8 cellular contexts compared by ENCODE assay signal in genomic region chr11:10808553-10809372, GRCh38. TPM values are rescaled to one million over a fixed set of nuclear protein-coding genes. Genes with fewer than 3 reads are reported as not detected.
DNase-seq lines count a peak whose midpoint lies in the region; ATAC-seq and TF ChIP-seq lines count a peak whose summit lies in the region.

EIF4G2 (minus strand) TSS chr11:10808926.

- peaks cover 31% of the 10 kb centered on the region for H3K4me1 Mint-ChIP-seq in activated CD4-positive, alpha-beta T cell treated with anti-CD3 and anti-CD28 coated beads, Interleukin-2, amount 10 ng/mL, durations not matched to agents 24 days and 14 days

- H3K27ac Mint-ChIP-seq in activated CD4-positive, alpha-beta T cell treated with anti-CD3 and anti-CD28 coated beads, Interleukin-2, amount 10 ng/mL, durations not matched to agents 24 days and 14 days = peak within 1 kb of the TSS; percentile 98

- H3K27me3 Mint-ChIP-seq in activated CD4-positive, alpha-beta T cell treated with anti-CD3 and anti-CD28 coated beads, Interleukin-2, amount 10 ng/mL, durations not matched to agents 24 days and 14 days = no peaks in the 10 kb centered on the region

- H3K4me3 Mint-ChIP-seq in activated CD4-positive, alpha-beta T cell treated with anti-CD3 and anti-CD28 coated beads, Interleukin-2, amount 10 ng/mL, durations not matched to agents 24 days and 14 days = peak within 1 kb of the TSS; percentile 95

- H3K9me3 Mint-ChIP-seq in activated CD4-positive, alpha-beta T cell treated with anti-CD3 and anti-CD28 coated beads, Interleukin-2, amount 10 ng/mL, durations not matched to agents 24 days and 14 days = no peaks in the 10 kb centered on the region

- H3K36me3 Mint-ChIP-seq in activated CD4-positive, alpha-beta T cell treated with anti-CD3 and anti-CD28 coated beads, Interleukin-2, amount 10 ng/mL, durations not matched to agents 24 days and 14 days (ENCODE audit: low read depth) = peaks cover 43% of the 10 kb centered on the region

- POLR2A ChIA-PET in BJ (lab: Charles Lee) = interaction anchor here (0.6 to 2.1 kb wide), 18 partner anchors 9 to 1063 kb away, joined by 3 to 24 read pairs (median 4); partner anchors contain the start of genes CTR9 and ZBED5

- no peaks in the 10 kb centered on the region for H3K27me3 ChIP-seq in BJ (ENCODE audit: control insufficient read depth, insufficient read depth, low read length)

- TF ChIP-seq CTCF in BJ (IDR thresholded peaks at IDR 0.05; ENCODE audit: insufficient read depth, low read depth, low read length) (0 out of 2 replicates have a peak, but pooled peaks have one; percentile 1), coronary artery (IDR thresholded peaks at IDR 0.05) (no peak)

- H3K36me3 ChIP-seq in BJ (ENCODE audit: control insufficient read depth, insufficient read depth, low read length) = peaks cover 8% of the 10 kb centered on the region; the same call in 1 of the 2 replicates

- H3K27ac ChIP-seq in coronary artery = peak within 1 kb of the TSS; percentile 93 to 94

- DNase-seq in BJ (ENCODE audit: low read depth) (peak; percentile 94), NCI-H526 treated with DMSO at 0.1 percent for 48 hours (lab: John Stamatoyannopoulos, UW) (peak; percentile 99), coronary artery (ENCODE audit: low spot score) (peak; percentile 99), left colon (peak; percentile 96 to 99)
- DNase-seq in activated CD4-positive, alpha-beta T cell treated with anti-CD3 and anti-CD28 coated beads, Interleukin-2, amount 10 ng/mL, durations not matched to agents 24 days and 14 days = peak; percentile 99
- DNase-seq in stimulated activated CD4-positive, alpha-beta T cell treated with anti-CD3 and anti-CD28 coated beads, Interleukin-1b, Interleukin-23, amount 100 ng/mL, for 48 hours = peak; percentile 98

- peak; percentile 96 for ATAC-seq in GM19324 (IDR thresholded peaks at IDR 0.05; ENCODE audit: low FRiP score, unreplicated experiment)
- peak; percentile 93 for ATAC-seq in HG03469 (IDR thresholded peaks at IDR 0.05; ENCODE audit: unreplicated experiment)
- ATAC-seq in left colon = peak; percentile 89

- CTCF ChIA-PET in BJ (lab: Yijun Ruan, JAX) = interaction anchor here (0.6 to 2.7 kb wide), 9 partner anchors 9 to 213 kb away, joined by 3 to 10 read pairs (median 4); no protein-coding TSS in a partner anchor

- intact Hi-C loops in activated CD4-positive, alpha-beta T cell treated with anti-CD3 and anti-CD28 coated beads, Interleukin-2, amount 10 ng/mL, durations not matched to agents 24 days and 14 days (cut with micrococcal nuclease) = loop anchor here (1.0 to 5.0 kb wide), 6 partner anchors 50 to 1496 kb away; partner anchors contain the start of genes AMPD3, CTR9, TMEM41B and ZBED5
- intact Hi-C loops in left colon (cut with DNase I, micrococcal nuclease) = loop anchor here in 1 of 2 donors (2.0 kb wide), 1 partner anchor 48 kb away; no protein-coding TSS in a partner anchor

- peak within 1 kb of the TSS; percentile 98 for H3K4me3 ChIP-seq in BJ (ENCODE audit: low read depth, low read length)
- H3K4me3 ChIP-seq in coronary artery = peak within 1 kb of the TSS; percentile 76

RNA-seq across cellular contexts. Expression of gene EIF4G2, which starts in this region (rescaled TPM):
- polyA plus RNA-seq in BJ (2011; rRNA removed) = 472 and 1,009 TPM in 2 replicates
- polyA minus RNA-seq in BJ (2011; rRNA and poly(A)+ RNA removed) = 392 and 515 TPM in 2 replicates
- total RNA-seq in activated CD4-positive, alpha-beta T cell treated with anti-CD3 and anti-CD28 coated beads, Interleukin-2, amount 10 ng/mL, durations not matched to agents 24 days and 14 days = 1,071 and 1,120 TPM in 2 replicates
- 100 to 1,000 TPM; 726 to 854 TPM for total RNA-seq in left colon

Comparison
In these comparisons a context has a peak if more than half of its experiments do, and no peak if none do; other contexts are left out.
1. Peak in every context shown above with its lines: DNase-seq, ATAC-seq, H3K4me3 ChIP-seq and H3K27ac ChIP-seq.